Comparison of ENCODE assay signal across 33 cellular contexts in genomic region chr10:85617751-85618150, GRCh38.
"Had no signal": no experiment of that assay in that cellular context is flagged by ENCODE, and none has a peak within 500 bp of the region (broad histone marks: within the 10 kb centered on the region; RNA-seq: fewer than 3 reads in every experiment).

No MANE protein-coding gene starts in this region.

- H3K4me3 Mint-ChIP-seq: activated B cell treated with CpG ODN at 0.5 μM for 24 hours; activated CD4-positive, alpha-beta memory T cell treated with anti-CD3 and anti-CD28 coated beads, Interleukin-2, amount 10 ng/mL, durations not matched to agents 7 days and 5 days; activated CD4-positive, alpha-beta T cell treated with anti-CD3 and anti-CD28 coated beads for 36 hours; activated CD4-positive, alpha-beta T cell treated with anti-CD3 and anti-CD28 coated beads, Interleukin-2, amount 10 ng/mL, durations not matched to agents 7 days and 5 days; activated CD8-positive, alpha-beta memory T cell treated with anti-CD3 and anti-CD28 coated beads, Interleukin-2, amount 10 ng/mL, durations not matched to agents 7 days and 5 days; activated CD8-positive, alpha-beta T cell treated with anti-CD3 and anti-CD28 coated beads, Interleukin-2, amount 10 ng/mL, durations not matched to agents 7 days and 5 days; activated naive CD4-positive, alpha-beta T cell treated with anti-CD3 and anti-CD28 coated beads, Interleukin-2, amount 10 ng/mL, durations not matched to agents 7 days and 5 days; activated naive CD4-positive, alpha-beta T cell treated with anti-CD3 and anti-CD28 coated beads, Interleukin-2, amount 50 U/mL, for 24 hours; activated naive CD8-positive, alpha-beta T cell; activated naive CD8-positive, alpha-beta T cell treated with anti-CD3 and anti-CD28 coated beads, Interleukin-2, amount 10 ng/mL, durations not matched to agents 7 days and 5 days; activated naive CD8-positive, alpha-beta T cell treated with anti-CD3 and anti-CD28 coated beads, Interleukin-2, amount 50 U/mL, for 24 hours; activated T-cell treated with anti-CD3 and anti-CD28 coated beads, Interleukin-2, amount 50 U/mL, for 24 hours; brain; T-cell; T-helper 2 cell treated with Interferon-gamma antibody and Interleukin-4, amounts not matched to agents 5 μg/mL and 100 μg/mL, for 36 hours had no signal

- H3K4me3 ChIP-seq: ascending aorta, cardiac muscle cell had no signal

- H3K27me3 Mint-ChIP-seq: activated B cell treated with CpG ODN at 0.5 μM for 24 hours; activated CD4-positive, alpha-beta T cell treated with anti-CD3 and anti-CD28 coated beads for 36 hours; activated naive CD4-positive, alpha-beta T cell treated with anti-CD3 and anti-CD28 coated beads, Interleukin-2, amount 50 U/mL, for 24 hours; activated naive CD8-positive, alpha-beta T cell; activated naive CD8-positive, alpha-beta T cell treated with anti-CD3 and anti-CD28 coated beads, Interleukin-2, amount 50 U/mL, for 24 hours; activated T-cell treated with anti-CD3 and anti-CD28 coated beads, Interleukin-2, amount 50 U/mL, for 24 hours; brain; T-cell had no signal

- ATAC-seq: activated CD4-positive, alpha-beta T cell treated with anti-CD3 and anti-CD28 coated beads for 36 hours; activated CD8-positive, alpha-beta memory T cell treated with anti-CD3 and anti-CD28 coated beads, Interleukin-2, amount 10 ng/mL, durations not matched to agents 7 days and 5 days; activated CD8-positive, alpha-beta T cell treated with anti-CD3 and anti-CD28 coated beads, Interleukin-2, amount 10 ng/mL, durations not matched to agents 7 days and 5 days; activated naive CD8-positive, alpha-beta T cell treated with anti-CD3 and anti-CD28 coated beads, Interleukin-2, amount 50 U/mL, for 24 hours; T-cell had no signal

- H3K9me3 Mint-ChIP-seq: activated B cell treated with CpG ODN at 0.5 μM for 24 hours; activated CD4-positive, alpha-beta memory T cell treated with anti-CD3 and anti-CD28 coated beads, Interleukin-2, amount 10 ng/mL, durations not matched to agents 7 days and 5 days; activated CD4-positive, alpha-beta T cell treated with anti-CD3 and anti-CD28 coated beads, Interleukin-2, amount 10 ng/mL, durations not matched to agents 7 days and 5 days; activated naive CD4-positive, alpha-beta T cell treated with anti-CD3 and anti-CD28 coated beads, Interleukin-2, amount 10 ng/mL, durations not matched to agents 7 days and 5 days; activated naive CD4-positive, alpha-beta T cell treated with anti-CD3 and anti-CD28 coated beads, Interleukin-2, amount 50 U/mL, for 24 hours; activated naive CD8-positive, alpha-beta T cell treated with anti-CD3 and anti-CD28 coated beads, Interleukin-2, amount 10 ng/mL, durations not matched to agents 7 days and 5 days; activated naive CD8-positive, alpha-beta T cell treated with anti-CD3 and anti-CD28 coated beads, Interleukin-2, amount 50 U/mL, for 24 hours; activated T-cell treated with anti-CD3 and anti-CD28 coated beads, Interleukin-2, amount 50 U/mL, for 24 hours; activated T-helper 2 cell treated with anti-CD3 and anti-CD28 coated beads, Interferon-gamma antibody, Interleukin-2, Interleukin-4, amounts not matched to agents 10 μg/mL and 5 μg/mL and 100 μg/mL, durations not matched to agents 14 hours and 24 hours and 36 hours; brain; T-cell; T-helper 2 cell treated with Interferon-gamma antibody and Interleukin-4, amounts not matched to agents 5 μg/mL and 100 μg/mL, for 36 hours had no signal

- H3K36me3 Mint-ChIP-seq: activated CD8-positive, alpha-beta memory T cell treated with anti-CD3 and anti-CD28 coated beads, Interleukin-2, amount 10 ng/mL, durations not matched to agents 7 days and 5 days; activated naive CD4-positive, alpha-beta T cell treated with anti-CD3 and anti-CD28 coated beads, Interleukin-2, amount 10 ng/mL, durations not matched to agents 7 days and 5 days; activated naive CD4-positive, alpha-beta T cell treated with anti-CD3 and anti-CD28 coated beads, Interleukin-2, amount 50 U/mL, for 24 hours; activated naive CD8-positive, alpha-beta T cell; activated naive CD8-positive, alpha-beta T cell treated with anti-CD3 and anti-CD28 coated beads, Interleukin-2, amount 10 ng/mL, durations not matched to agents 7 days and 5 days; brain; T-cell had no signal

- H3K27me3 ChIP-seq: ascending aorta, cardiac muscle cell had no signal

- H3K27ac Mint-ChIP-seq: activated B cell treated with CpG ODN at 0.5 μM for 24 hours; activated CD4-positive, alpha-beta memory T cell treated with anti-CD3 and anti-CD28 coated beads, Interleukin-2, amount 10 ng/mL, durations not matched to agents 7 days and 5 days; activated CD4-positive, alpha-beta T cell treated with anti-CD3 and anti-CD28 coated beads for 36 hours; activated CD4-positive, alpha-beta T cell treated with anti-CD3 and anti-CD28 coated beads, Interleukin-2, amount 10 ng/mL, durations not matched to agents 7 days and 5 days; activated CD8-positive, alpha-beta memory T cell treated with anti-CD3 and anti-CD28 coated beads, Interleukin-2, amount 10 ng/mL, durations not matched to agents 7 days and 5 days; activated CD8-positive, alpha-beta T cell treated with anti-CD3 and anti-CD28 coated beads, Interleukin-2, amount 10 ng/mL, durations not matched to agents 7 days and 5 days; activated naive CD4-positive, alpha-beta T cell treated with anti-CD3 and anti-CD28 coated beads, Interleukin-2, amount 10 ng/mL, durations not matched to agents 7 days and 5 days; activated naive CD4-positive, alpha-beta T cell treated with anti-CD3 and anti-CD28 coated beads, Interleukin-2, amount 50 U/mL, for 24 hours; activated naive CD8-positive, alpha-beta T cell; activated naive CD8-positive, alpha-beta T cell treated with anti-CD3 and anti-CD28 coated beads, Interleukin-2, amount 10 ng/mL, durations not matched to agents 7 days and 5 days; activated naive CD8-positive, alpha-beta T cell treated with anti-CD3 and anti-CD28 coated beads, Interleukin-2, amount 50 U/mL, for 24 hours; activated T-cell treated with anti-CD3 and anti-CD28 coated beads, Interleukin-2, amount 50 U/mL, for 24 hours; activated T-helper 2 cell treated with anti-CD3 and anti-CD28 coated beads, Interferon-gamma antibody, Interleukin-2, Interleukin-4, amounts not matched to agents 10 μg/mL and 5 μg/mL and 100 μg/mL, durations not matched to agents 14 hours and 24 hours and 36 hours; brain; T-helper 2 cell treated with Interferon-gamma antibody and Interleukin-4, amounts not matched to agents 5 μg/mL and 100 μg/mL, for 36 hours had no signal

- H3K9me3 ChIP-seq: ascending aorta had no signal

- H3K27ac ChIP-seq: ascending aorta, cardiac muscle cell, VCaP had no signal

- H3K4me1 Mint-ChIP-seq: brain had no signal

- H3K36me3 ChIP-seq: ascending aorta, cardiac muscle cell had no signal

- DNase-seq: activated B cell treated with CpG ODN at 0.5 μM for 24 hours; activated CD4-positive, alpha-beta memory T cell treated with anti-CD3 and anti-CD28 coated beads, Interleukin-2, amount 10 ng/mL, durations not matched to agents 7 days and 5 days; activated CD4-positive, alpha-beta T cell treated with anti-CD3 and anti-CD28 coated beads for 1 hour; activated CD4-positive, alpha-beta T cell treated with anti-CD3 and anti-CD28 coated beads for 36 hours; activated CD4-positive, alpha-beta T cell treated with anti-CD3 and anti-CD28 coated beads for 48 hours; activated CD4-positive, alpha-beta T cell treated with anti-CD3 and anti-CD28 coated beads, Interleukin-2, amount 10 ng/mL, durations not matched to agents 7 days and 5 days; activated CD4-positive, alpha-beta T cell treated with anti-CD3 and anti-CD28 coated beads, Interleukin-2, amount 50 U/mL, for 48 hours; activated CD8-positive, alpha-beta memory T cell treated with anti-CD3 and anti-CD28 coated beads for 24 hours; activated CD8-positive, alpha-beta memory T cell treated with anti-CD3 and anti-CD28 coated beads, Interleukin-2, amount 10 ng/mL, durations not matched to agents 7 days and 5 days; activated CD8-positive, alpha-beta memory T cell treated with anti-CD3 and anti-CD28 coated beads, Interleukin-2, amount 50 U/mL, for 48 hours; activated CD8-positive, alpha-beta T cell treated with anti-CD3 and anti-CD28 coated beads, Interleukin-2, amount 10 ng/mL, durations not matched to agents 7 days and 5 days; activated effector memory CD4-positive, alpha-beta T cell treated with Interleukin-2 at 50 U/mL for 16 hours; activated gamma-delta T cell; activated naive CD4-positive, alpha-beta T cell treated with anti-CD3 and anti-CD28 coated beads, Interleukin-2, amount 10 ng/mL, durations not matched to agents 7 days and 5 days; activated naive CD4-positive, alpha-beta T cell treated with Interleukin-2 at 50 U/mL for 16 hours; activated naive CD8-positive, alpha-beta T cell treated with anti-CD3 and anti-CD28 coated beads, Interleukin-2, amount 10 ng/mL, durations not matched to agents 7 days and 5 days; activated naive CD8-positive, alpha-beta T cell treated with anti-CD3 and anti-CD28 coated beads, Interleukin-2, amount 50 U/mL, for 24 hours; activated T-cell treated with anti-CD3 and anti-CD28 coated beads, Interleukin-2, amount 50 U/mL, for 24 hours; activated T-cell treated with anti-CD3 and anti-CD28 coated beads, Interleukin-2, amount 50 U/mL, for 48 hours; amygdala; anterior cingulate cortex; central memory CD4-positive, alpha-beta T cell; T-cell; T-helper 2 cell; T-helper 9 cell had no signal

- H3K4me1 ChIP-seq: ascending aorta had no signal
